13 cellular contexts compared by ENCODE assay signal in genomic region chr22:40679249-40679963, GRCh38. TPM values are rescaled to one million over a fixed set of nuclear protein-coding genes. Genes with fewer than 3 reads are reported as not detected.
A peak's percentile ranks its signal among the peaks of the same experiment; 100 is the strongest.
DNase-seq lines count a peak whose midpoint lies in the region; ATAC-seq and TF ChIP-seq lines count a peak whose summit lies in the region.
"Had no signal": no experiment of that assay in that cellular context is flagged by ENCODE, and none has a peak within 500 bp of the region (broad histone marks: within the 10 kb centered on the region; RNA-seq: fewer than 3 reads in every experiment).

A gene with protein sequence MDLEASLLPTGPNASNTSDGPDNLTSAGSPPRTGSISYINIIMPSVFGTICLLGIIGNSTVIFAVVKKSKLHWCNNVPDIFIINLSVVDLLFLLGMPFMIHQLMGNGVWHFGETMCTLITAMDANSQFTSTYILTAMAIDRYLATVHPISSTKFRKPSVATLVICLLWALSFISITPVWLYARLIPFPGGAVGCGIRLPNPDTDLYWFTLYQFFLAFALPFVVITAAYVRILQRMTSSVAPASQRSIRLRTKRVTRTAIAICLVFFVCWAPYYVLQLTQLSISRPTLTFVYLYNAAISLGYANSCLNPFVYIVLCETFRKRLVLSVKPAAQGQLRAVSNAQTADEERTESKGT (plus strand): TSS chr22:40679484. CDS start chr22:40679653, 169 bp downstream.

- H3K9ac ChIP-seq in DND-41 (ENCODE audit: low read depth, low read length) = no peak within 1 kb of the TSS

- H3K9me3 ChIP-seq in DND-41 (ENCODE audit: insufficient read depth, low read length, severe bottlenecking) (no peaks in the 10 kb centered on the region), right cardiac atrium (ENCODE audit: control insufficient read depth, low read length) (no peaks in the 10 kb centered on the region), psoas muscle (no peaks in the 10 kb centered on the region)

- ATAC-seq in DND-41 (ENCODE audit: insufficient read depth, low read depth) (no peak), right cardiac atrium (peak; percentile 33 to 35), psoas muscle (no peak), HG02870 (IDR thresholded peaks at IDR 0.05; ENCODE audit: unreplicated experiment) (no peak)
- ATAC-seq: natural killer cell had no signal

- no peak for TF ChIP-seq CTCF in DND-41 (IDR thresholded peaks at IDR 0.05; ENCODE audit: borderline replicate concordance, extremely low read depth, low read length, poor library complexity, severe bottlenecking)
- TF ChIP-seq CTCF in WI38 (IDR thresholded peaks at IDR 0.05; ENCODE audit: low read depth, low read length) = no peak
- TF ChIP-seq CTCF in psoas muscle (IDR thresholded peaks at IDR 0.05) = no peak

- H3K27ac ChIP-seq in DND-41 (ENCODE audit: low read length) = peak within 1 kb of the TSS; percentile 35; the same call in 1 of the 2 replicates
- H3K27ac ChIP-seq in right cardiac atrium (ENCODE audit: low read length) = peak within 1 kb of the TSS; percentile 22
- no peak within 1 kb of the TSS for H3K27ac ChIP-seq in psoas muscle

- H3K4me3 ChIP-seq in DND-41 (ENCODE audit: low read depth in 1 of 2, low read length in 2 of 2) = no peak within 1 kb of the TSS
- H3K4me3 ChIP-seq in WI38 (ENCODE audit: low read depth, low read length) = peak within 1 kb of the TSS; percentile 25; the same call in 1 of the 2 replicates
- H3K4me3 ChIP-seq in right cardiac atrium (ENCODE audit: low read length) = peak within 1 kb of the TSS; percentile 36
- H3K4me3 ChIP-seq in psoas muscle = peak within 1 kb of the TSS; percentile 29

- H3K36me3 ChIP-seq in DND-41 (ENCODE audit: insufficient read depth, low read length) (no peaks in the 10 kb centered on the region), psoas muscle (ENCODE audit: insufficient read depth in 1 of 2, low read depth in 1 of 2) (no peaks in the 10 kb centered on the region)

- H3K27me3 ChIP-seq in DND-41 (ENCODE audit: insufficient read depth, low read length, poor library complexity) (no peaks in the 10 kb centered on the region), right cardiac atrium (ENCODE audit: control insufficient read depth, insufficient read depth) (no peaks in the 10 kb centered on the region), psoas muscle (ENCODE audit: insufficient read depth in 3 of 3, low read length in 2 of 3) (peaks cover 0 to 19% (median 6%) of the 10 kb centered on the region in 3 donors)

- DNase-seq in DND-41 (no peak), right cardiac atrium (no peak), psoas muscle (no peak), activated gamma-delta T cell treated with Interleukin-2 at 50 U/mL for 16 hours (no peak), germinal center (ENCODE audit: low spot score) (no peak), GM19238 (ENCODE audit: insufficient read length, low spot score) (no peak)
- DNase-seq: activated effector memory CD4-positive, alpha-beta T cell treated with Interleukin-2 at 50 U/mL for 16 hours; erythroblast; natural killer cell; NCI-H69 had no signal

- intact Hi-C loops in right cardiac atrium (cut with DNase I) = no loop called here
- intact Hi-C loops in psoas muscle (cut with DNase I) = no loop called here

- 10% methylated on average over 21 of the region's 21 CpGs for WGBS in right cardiac atrium
- WGBS in psoas muscle, 3 donors = 9 to 15% (median 12%) methylated on average over 21 of the region's 21 CpGs

- H3K4me2 ChIP-seq in DND-41 (ENCODE audit: insufficient read depth, low read length) = no peak within 1 kb of the TSS

- H4K20me1 ChIP-seq in DND-41 (ENCODE audit: insufficient read depth, low read length) = no peaks in the 10 kb centered on the region

- H3K4me1 ChIP-seq in DND-41 (ENCODE audit: insufficient read depth, low read length) (peaks cover 29% of the 10 kb centered on the region), right cardiac atrium (ENCODE audit: control insufficient read depth, insufficient read depth, low read length) (peaks cover 8% of the 10 kb centered on the region), psoas muscle (peaks cover 9% of the 10 kb centered on the region)

- no peak within 1 kb of the TSS for H2AFZ ChIP-seq in DND-41 (ENCODE audit: low read depth, low read length)

- no peaks in the 10 kb centered on the region for H3K79me2 ChIP-seq in DND-41 (ENCODE audit: insufficient read depth, low read length)

RNA-seq across cellular contexts. Expression of the gene that starts here (rescaled TPM):
- total RNA-seq in right cardiac atrium (1 to 10 TPM; 1.3 to 3.2 (median 2.1) TPM), psoas muscle (1 to 10 TPM in 1 of 4 donors, under 1 TPM in 1, not detected in 2; 0.21 to 1.2 TPM)
- polyA plus RNA-seq in right cardiac atrium (2.0 TPM), psoas muscle (under 1 TPM in 2 of 3 donors, not detected in 1; 0.04 to 0.08 TPM)
- total RNA-seq: natural killer cell; T-helper 2 cell treated with Interferon-gamma antibody and Interleukin-4, amounts not matched to agents 100 ng/mL and 5 ng/mL, for 36 hours had no signal

Comparison
In these comparisons a context has a peak if more than half of its experiments do, and no peak if none do; other contexts are left out.
1. ATAC-seq: peak in right cardiac atrium (2 of 2); none in DND-41 (single experiment), psoas muscle (0 of 4) and HG02870 (single experiment).
2. H3K4me3 ChIP-seq: peak in WI38 (single experiment), right cardiac atrium (single experiment) and psoas muscle (single experiment); none in DND-41 (0 of 2).